Comparison of ENCODE assay signal across 22 cellular contexts in genomic region chr3:159982442-159982841, GRCh38. TPM values are rescaled to one million over a fixed set of nuclear protein-coding genes. Genes with fewer than 3 reads are reported as not detected.
"Had no signal": no experiment of that assay in that cellular context is flagged by ENCODE, and none has a peak within 500 bp of the region (broad histone marks: within the 10 kb centered on the region; RNA-seq: fewer than 3 reads in every experiment).

No MANE protein-coding gene starts in this region.

- H3K4me1 ChIP-seq: colonic mucosa, left ventricle myocardium inferior, right atrium auricular region, tibial nerve, vagina had no signal

- ATAC-seq: activated CD8-positive, alpha-beta memory T cell treated with anti-CD3 and anti-CD28 coated beads, Interleukin-2, amount 10 ng/mL, durations not matched to agents 7 days and 5 days; activated naive CD8-positive, alpha-beta T cell treated with anti-CD3 and anti-CD28 coated beads, Interleukin-2, amount 50 U/mL, for 24 hours; natural killer cell treated with Interleukin-12 subunit alpha and Interleukin-12 subunit beta and Interleukin-15 and Interleukin-18, amount 100 ng/mL, for 72 hours had no signal

- H3K36me3 ChIP-seq: colonic mucosa, left ventricle myocardium inferior, right atrium auricular region, tibial nerve, vagina had no signal

- H3K27me3 ChIP-seq: colonic mucosa, right atrium auricular region, tibial nerve, vagina had no signal

- DNase-seq: activated CD4-positive, alpha-beta memory T cell treated with anti-CD3 and anti-CD28 coated beads for 36 hours; activated CD4-positive, CD25-positive, alpha-beta regulatory T cell treated with anti-CD3 and anti-CD28 coated beads, Interleukin-2, amount 50 U/mL, for 72 hours; activated CD8-positive, alpha-beta memory T cell treated with anti-CD3 and anti-CD28 coated beads, Interleukin-2, amount 10 ng/mL, durations not matched to agents 7 days and 5 days; activated naive CD4-positive, alpha-beta T cell treated with anti-CD3 and anti-CD28 coated beads for 36 hours; activated naive CD8-positive, alpha-beta T cell treated with anti-CD3 and anti-CD28 coated beads, Interleukin-2, amount 50 U/mL, for 24 hours; activated T-cell treated with anti-CD3 and anti-CD28 coated beads, Interleukin-2, amount 50 U/mL, for 1 hour; aorta; colonic mucosa; foreskin fibroblast; hippocampal formation; left ventricle myocardium inferior; occipital lobe; stimulated activated CD4-positive, alpha-beta T cell treated with anti-CD3 and anti-CD28 coated beads, Interleukin-4, amount 100 ng/mL, for 4 hours; stimulated activated CD8-positive, alpha-beta memory T cell treated with anti-CD3 and anti-CD28 coated beads, Interleukin-4, amount 100 ng/mL, for 48 hours; stimulated activated naive CD4-positive, alpha-beta T cell treated with Interleukin-2 at 50 U/mL for 16 hours; substantia nigra had no signal

- H3K27ac ChIP-seq: colonic mucosa, left ventricle myocardium inferior, right atrium auricular region, skin epidermis, tibial nerve, vagina had no signal

- H3K4me3 ChIP-seq: colonic mucosa, left ventricle myocardium inferior, right atrium auricular region, skin epidermis, tibial nerve, vagina had no signal

- H3K9me3 ChIP-seq: colonic mucosa, tibial nerve, vagina had no signal

RNA-seq across cellular contexts. Expression of gene IL12A, which starts 6.2 kb away (rescaled TPM):
- total RNA-seq: activated CD4-positive, alpha-beta memory T cell treated with anti-CD3 and anti-CD28 coated beads for 36 hours; activated naive CD4-positive, alpha-beta T cell treated with anti-CD3 and anti-CD28 coated beads for 36 hours; progenitor cell of endocrine pancreas had no signal
